Comparison of ENCODE assay signal across 21 cellular contexts in the genomic region with DNA sequence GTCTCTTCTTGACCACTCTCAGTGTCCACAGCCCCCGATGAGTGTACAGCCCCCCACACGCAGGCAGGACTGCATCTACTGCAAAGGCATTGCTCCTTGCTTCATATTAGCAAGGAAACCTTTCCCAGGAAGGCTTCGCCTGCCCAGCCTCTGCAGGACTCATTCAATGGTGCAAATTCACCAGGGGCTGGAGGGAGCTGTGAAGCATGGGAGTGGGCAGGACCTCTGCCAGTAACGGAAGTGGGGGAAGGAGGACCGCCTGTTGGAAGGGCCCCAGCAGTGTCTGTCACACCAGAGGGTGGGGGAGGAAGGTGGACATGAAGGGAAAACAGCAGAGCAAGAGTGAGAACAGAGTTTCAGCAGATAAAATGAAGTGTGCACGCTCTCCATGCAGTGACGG. TPM values are rescaled to one million over a fixed set of nuclear protein-coding genes. Genes with fewer than 3 reads are reported as not detected.
"Had no signal": no experiment of that assay in that cellular context is flagged by ENCODE, and none has a peak within 500 bp of the region (broad histone marks: within the 10 kb centered on the region; RNA-seq: fewer than 3 reads in every experiment).

No MANE protein-coding gene starts in this region.

- ATAC-seq: activated T-cell treated with anti-CD3 and anti-CD28 coated beads, Interleukin-2, amount 50 U/mL, for 4 hours; foreskin keratinocyte; psoas muscle; right lobe of liver had no signal

- H3K9me3 Mint-ChIP-seq: activated naive CD8-positive, alpha-beta T cell treated with anti-CD3 and anti-CD28 coated beads, Interleukin-2, amount 10 ng/mL, durations not matched to agents 7 days and 5 days; activated T-cell treated with anti-CD3 and anti-CD28 coated beads, Interleukin-2, amount 50 U/mL, for 4 hours; dendritic cell treated with granulocyte-macrophage colony-stimulating factor and Interleukin-4, amounts not matched to agents 40 ng/mL and 50 ng/mL, for 4 days; memory B cell had no signal

- H3K4me3 Mint-ChIP-seq: activated T-cell treated with anti-CD3 and anti-CD28 coated beads, Interleukin-2, amount 50 U/mL, for 4 hours; dendritic cell treated with granulocyte-macrophage colony-stimulating factor and Interleukin-4, amounts not matched to agents 40 ng/mL and 50 ng/mL, for 4 days; memory B cell had no signal

- H3K27ac Mint-ChIP-seq: activated naive CD8-positive, alpha-beta T cell treated with anti-CD3 and anti-CD28 coated beads, Interleukin-2, amount 10 ng/mL, durations not matched to agents 7 days and 5 days; dendritic cell treated with granulocyte-macrophage colony-stimulating factor and Interleukin-4, amounts not matched to agents 40 ng/mL and 50 ng/mL, for 4 days; memory B cell had no signal

- DNase-seq: activated CD4-positive, alpha-beta T cell treated with anti-CD3 and anti-CD28 coated beads, Interleukin-2, amount 50 U/mL, for 48 hours; activated gamma-delta T cell treated with Interleukin-2 at 50 U/mL for 16 hours; activated naive CD8-positive, alpha-beta T cell treated with anti-CD3 and anti-CD28 coated beads, Interleukin-2, amount 10 ng/mL, durations not matched to agents 7 days and 5 days; activated T-cell treated with anti-CD3 and anti-CD28 coated beads, Interleukin-2, amount 50 U/mL, for 4 hours; cerebellar nuclear complex; effector memory CD4-positive, alpha-beta T cell; foreskin keratinocyte; glutamatergic neuron; hypothalamus; left ventricle myocardium inferior; psoas muscle; stimulated activated CD4-positive, alpha-beta T cell treated with anti-CD3 and anti-CD28 coated beads, Interleukin-4, amount 100 ng/mL, for 4 hours; stimulated activated CD8-positive, alpha-beta memory T cell treated with anti-CD3 and anti-CD28 coated beads, Interleukin-4, amount 100 ng/mL, for 48 hours; stimulated activated naive CD4-positive, alpha-beta T cell treated with Interleukin-2 at 50 U/mL for 16 hours; T-helper 9 cell; trophoblast cell had no signal

- H3K27me3 Mint-ChIP-seq: activated naive CD8-positive, alpha-beta T cell treated with anti-CD3 and anti-CD28 coated beads, Interleukin-2, amount 10 ng/mL, durations not matched to agents 7 days and 5 days; memory B cell had no signal

RNA-seq across cellular contexts. Expression of a gene that starts 46.7 kb away (rescaled TPM):
- total RNA-seq: activated naive CD8-positive, alpha-beta T cell treated with anti-CD3 and anti-CD28 coated beads, Interleukin-2, amount 10 ng/mL, durations not matched to agents 7 days and 5 days; activated T-cell treated with anti-CD3 and anti-CD28 coated beads, Interleukin-2, amount 50 U/mL, for 4 hours; foreskin keratinocyte; left ventricle myocardium inferior; osteocyte; psoas muscle; smooth muscle cell had no signal
